ENCODE assay signal across 32 cellular contexts in genomic region chr2:1377473-1377872, GRCh38. TPM values are rescaled to one million over a fixed set of nuclear protein-coding genes. Genes with fewer than 3 reads are reported as not detected.
"Had no signal": no experiment of that assay in that cellular context is flagged by ENCODE, and none has a peak within 500 bp of the region (broad histone marks: within the 10 kb centered on the region; RNA-seq: fewer than 3 reads in every experiment).

No MANE protein-coding gene starts in this region.

- H3K9me3 ChIP-seq: gastroesophageal sphincter, heart left ventricle, left lung, lower lobe of right lung, ovary, suprapubic skin, transverse colon, vagina had no signal

- FAIRE-seq: endometrium had no signal

- H3K4me3 ChIP-seq: hepatocyte, left lung, lower lobe of right lung, ovary, smooth muscle cell, suprapubic skin, transverse colon, vagina had no signal

- H2AFZ ChIP-seq: hepatocyte had no signal

- H3K36me3 ChIP-seq: gastroesophageal sphincter, heart left ventricle, left lung, lower lobe of right lung, ovary, suprapubic skin, transverse colon, vagina had no signal

- H3K79me2 ChIP-seq: hepatocyte had no signal

- H3K27me3 ChIP-seq: hepatocyte, left lung, ovary, transverse colon, vagina had no signal

- DNase-seq: cortex of kidney; effector memory CD8-positive, alpha-beta T cell; erythroblast; foreskin fibroblast; heart left ventricle; left cardiac atrium; left lung; lower lobe of right lung; naive thymus-derived CD8-positive, alpha-beta T cell; nephron progenitor cell; occipital lobe; ovary; posterior cingulate gyrus; retina; stimulated activated CD4-positive, alpha-beta T cell treated with anti-CD3 and anti-CD28 coated beads, Interleukin-12 subunit alpha, Interleukin-12 subunit beta, amount 100 ng/mL, for 4 hours; stimulated activated CD4-positive, alpha-beta T cell treated with anti-CD3 and anti-CD28 coated beads, Interleukin-1b, Interleukin-23, amount 100 ng/mL, for 48 hours; stimulated activated CD4-positive, alpha-beta T cell treated with anti-CD3 and anti-CD28 coated beads, Interleukin-4, amount 100 ng/mL, for 1 hour; stimulated activated CD8-positive, alpha-beta memory T cell treated with anti-CD3 and anti-CD28 coated beads, Interleukin-4, amount 100 ng/mL, for 48 hours; stimulated activated naive CD4-positive, alpha-beta T cell; stimulated activated naive CD8-positive, alpha-beta T cell treated with anti-CD3 and anti-CD28 coated beads, Interleukin-15, amount 100 ng/mL, for 72 hours; transverse colon had no signal

- H3K4me2 ChIP-seq: hepatocyte, smooth muscle cell had no signal

- ATAC-seq: effector memory CD8-positive, alpha-beta T cell; gastroesophageal sphincter; heart left ventricle; left cardiac atrium; left lung; lower lobe of right lung; naive thymus-derived CD8-positive, alpha-beta T cell; sciatic nerve; stimulated activated naive CD8-positive, alpha-beta T cell treated with anti-CD3 and anti-CD28 coated beads, Interleukin-15, amount 100 ng/mL, for 72 hours had no signal

- H3K27ac ChIP-seq: gastroesophageal sphincter, heart left ventricle, hepatocyte, left lung, lower lobe of right lung, ovary, suprapubic skin, transverse colon, vagina had no signal

- H3K4me1 ChIP-seq: gastroesophageal sphincter, left lung, lower lobe of right lung, suprapubic skin, transverse colon, vagina had no signal

RNA-seq across cellular contexts. Expression of gene TPO, which starts 35.8 kb away (rescaled TPM):
- total RNA-seq: dermis microvascular lymphatic vessel endothelial cell; hepatocyte; kidney epithelial cell; myocyte; naive thymus-derived CD8-positive, alpha-beta T cell; occipital lobe; pulmonary artery endothelial cell; smooth muscle cell had no signal
- polyA plus RNA-seq: naive thymus-derived CD8-positive, alpha-beta T cell; smooth muscle cell had no signal
